ENCODE assay signal across 1 cellular context in the genomic region with DNA sequence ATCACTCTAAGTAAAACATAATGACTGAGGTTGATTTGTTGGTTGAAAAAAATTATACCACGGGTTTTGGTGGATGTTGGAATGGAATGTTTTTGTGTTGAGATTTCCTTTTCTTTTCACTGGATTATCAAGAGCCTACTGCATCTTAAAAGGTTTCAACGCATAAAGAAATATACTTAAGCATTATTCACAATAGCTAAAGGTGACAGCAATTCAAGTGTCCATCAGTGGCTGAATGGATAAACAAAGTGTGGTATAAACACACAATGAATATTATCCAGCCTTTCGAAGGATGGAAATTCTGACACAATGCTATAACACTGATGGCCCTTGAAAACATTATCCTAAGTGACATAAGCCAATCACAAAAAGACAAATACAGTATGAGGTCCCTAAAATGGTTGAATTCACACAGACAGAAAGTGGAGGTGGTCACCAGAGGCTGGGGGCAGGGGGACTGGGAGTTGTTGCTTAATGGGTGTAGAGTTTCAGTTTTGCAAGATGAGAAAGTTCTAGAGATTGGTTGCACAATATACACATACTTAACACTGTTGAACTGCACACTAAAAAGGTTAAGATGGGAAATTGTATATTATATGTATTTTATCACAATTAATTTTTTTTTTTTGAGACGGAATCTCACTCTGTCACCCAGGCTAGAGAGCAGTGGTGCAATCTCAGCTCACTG.
A peak's percentile ranks its signal among the peaks of the same experiment; 100 is the strongest.
TF ChIP-seq lines count a peak whose summit lies in the region.

No MANE protein-coding gene starts in this region.

TF ChIP-seq in HepG2, 621 proteins besides CTCF, POLR2A, EP300 and RAD21 (continued from another document):
- TF ChIP-seq, protein P1, sequence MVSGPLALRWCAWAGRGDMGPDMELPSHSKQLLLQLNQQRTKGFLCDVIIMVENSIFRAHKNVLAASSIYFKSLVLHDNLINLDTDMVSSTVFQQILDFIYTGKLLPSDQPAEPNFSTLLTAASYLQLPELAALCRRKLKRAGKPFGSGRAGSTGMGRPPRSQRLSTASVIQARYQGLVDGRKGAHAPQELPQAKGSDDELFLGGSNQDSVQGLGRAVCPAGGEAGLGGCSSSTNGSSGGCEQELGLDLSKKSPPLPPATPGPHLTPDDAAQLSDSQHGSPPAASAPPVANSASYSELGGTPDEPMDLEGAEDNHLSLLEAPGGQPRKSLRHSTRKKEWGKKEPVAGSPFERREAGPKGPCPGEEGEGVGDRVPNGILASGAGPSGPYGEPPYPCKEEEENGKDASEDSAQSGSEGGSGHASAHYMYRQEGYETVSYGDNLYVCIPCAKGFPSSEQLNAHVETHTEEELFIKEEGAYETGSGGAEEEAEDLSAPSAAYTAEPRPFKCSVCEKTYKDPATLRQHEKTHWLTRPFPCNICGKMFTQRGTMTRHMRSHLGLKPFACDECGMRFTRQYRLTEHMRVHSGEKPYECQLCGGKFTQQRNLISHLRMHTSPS (CRISPR knock-in tag; IDR thresholded peaks at IDR 0.05; ENCODE audit: low read depth), result no peak
- TF ChIP-seq SRSF1 (optimal IDR thresholded peaks at IDR 0.05; ENCODE audit: low read depth, low read length) (no peak), ZNF891 (CRISPR knock-in tag; IDR thresholded peaks at IDR 0.05) (no peak), CEBPB (IDR thresholded peaks at IDR 0.05; ENCODE audit: borderline replicate concordance, low read depth, low read length) (peak; percentile 48; the same call in 1 of the 2 replicates)
